ENCODE assay signal across 9 cellular contexts in the genomic region with DNA sequence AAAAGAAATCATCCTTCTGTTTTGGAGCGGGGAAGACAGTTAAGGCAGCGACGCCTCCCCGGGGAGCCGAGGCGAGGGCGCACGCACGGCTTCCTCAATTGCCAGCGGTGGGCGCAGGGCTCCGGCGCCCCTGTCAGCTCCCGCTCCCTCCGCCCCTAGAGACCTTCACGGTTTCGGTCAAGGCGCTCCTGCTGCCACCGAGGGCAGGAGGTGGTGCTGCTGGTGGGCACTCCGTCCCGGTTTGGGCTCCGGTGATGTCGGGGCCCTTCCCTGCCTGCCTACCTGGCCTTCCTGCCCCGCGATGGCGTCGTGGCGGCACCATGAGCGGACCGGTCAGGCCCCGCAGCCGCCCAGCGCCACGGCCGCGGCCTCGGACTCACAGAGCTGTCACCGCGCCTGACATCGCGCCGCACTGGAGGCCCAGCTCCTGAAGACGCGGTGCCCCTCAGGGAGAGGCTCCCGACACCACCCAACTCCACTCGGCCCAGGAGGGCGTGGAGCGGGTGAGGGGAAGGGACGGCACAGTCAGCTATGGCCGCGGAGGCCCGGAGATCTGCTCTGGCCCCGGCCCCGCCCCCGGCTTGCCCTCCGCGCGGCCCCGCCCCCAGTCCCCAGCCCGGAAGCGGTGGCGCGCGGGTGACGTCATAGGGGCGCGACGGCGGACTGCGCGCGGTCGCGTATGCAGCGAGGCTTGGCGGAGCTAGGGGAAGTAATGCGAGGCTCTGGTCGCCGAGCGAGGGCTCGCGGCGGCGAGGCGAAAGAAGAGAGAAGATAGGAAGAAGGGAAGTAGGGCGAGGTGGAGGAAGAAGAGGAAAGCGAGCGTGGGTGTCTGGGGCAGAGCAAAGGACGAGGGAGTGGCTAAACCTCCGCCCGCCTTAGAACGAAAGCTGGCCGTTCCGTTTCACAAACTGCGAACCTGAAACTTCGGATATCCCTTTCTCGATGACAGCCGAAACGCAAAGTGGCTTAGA. TPM values are rescaled to one million over a fixed set of nuclear protein-coding genes. Genes with fewer than 3 reads are reported as not detected.
DNase-seq lines count a peak whose midpoint lies in the region; ATAC-seq, FAIRE-seq and TF ChIP-seq lines count a peak whose summit lies in the region.
"Had no signal": no experiment of that assay in that cellular context is flagged by ENCODE, and none has a peak within 500 bp of the region (broad histone marks: within the 10 kb centered on the region; RNA-seq: fewer than 3 reads in every experiment).

Gene SLC35F5, minus strand, starts transcription at position 555 of the 971 bp plus-strand sequence. Its CDS starts 233 bp downstream, at position 322.

- H3K79me2 ChIP-seq in keratinocyte (ENCODE audit: control insufficient read depth, insufficient read depth, low read length), result peaks cover 27% of the 10 kb centered on the region

- H3K4me2 ChIP-seq in keratinocyte (ENCODE audit: control insufficient read depth, extremely low read depth, insufficient read depth, low read depth, low read length), result peak within 1 kb of the TSS; percentile 95

- H3K4me3 Mint-ChIP-seq in central memory CD8-positive, alpha-beta T cell, result peak within 1 kb of the TSS; percentile 88

- peak within 1 kb of the TSS; percentile 98 for H3K27ac Mint-ChIP-seq in central memory CD8-positive, alpha-beta T cell (ENCODE audit: low read depth)

- no peaks in the 10 kb centered on the region for H3K27me3 Mint-ChIP-seq in central memory CD8-positive, alpha-beta T cell

- peak in 1 of 3 experiments; percentile 6 for TF ChIP-seq CTCF in keratinocyte (optimal IDR thresholded peaks at IDR 0.05 in 1 of 3, IDR thresholded peaks at IDR 0.05 in 1 of 3, conservative IDR thresholded peaks at IDR 0.05 in 1 of 3; ENCODE audit: extremely low read depth in 1 of 3, insufficient read depth in 2 of 3, low read length in 3 of 3)

- H3K9ac ChIP-seq in keratinocyte (ENCODE audit: control insufficient read depth, extremely low read depth, insufficient read depth, low read length), result peak within 1 kb of the TSS; percentile 97

- DNase-seq in AG20443 (ENCODE audit: low spot score) (peak; percentile 96), NCI-H446 treated with DMSO at 0.1 percent for 48 hours (lab: John Stamatoyannopoulos, UW) (peak; percentile 77), keratinocyte (ENCODE audit: low read depth, low spot score) (peak; percentile 32)
- peak; percentile 89 to 96 for DNase-seq in central memory CD8-positive, alpha-beta T cell (ENCODE audit: low spot score in 2 of 2)
- peak; percentile 84 to 93 (median 86) for DNase-seq in stimulated activated CD4-positive, alpha-beta T cell treated with anti-CD3 and anti-CD28 coated beads, Interleukin-12 subunit alpha, Interleukin-12 subunit beta, amount 100 ng/mL, for 48 hours (ENCODE audit: low read depth in 2 of 3, low spot score in 1 of 3)

- H3K27me3 ChIP-seq in keratinocyte (ENCODE audit: control insufficient read depth, extremely low read depth, insufficient read depth, low read length), result no peaks in the 10 kb centered on the region

- peaks cover 16% of the 10 kb centered on the region for H3K4me1 Mint-ChIP-seq in central memory CD8-positive, alpha-beta T cell

- peaks cover 0 to under 1% of the 10 kb centered on the region in 2 experiments for H3K36me3 ChIP-seq in keratinocyte (ENCODE audit: control insufficient read depth in 2 of 2, extremely low read depth in 1 of 2, insufficient read depth in 2 of 2, low read length in 2 of 2)

- peak within 1 kb of the TSS; percentile 66 to 97 (median 95) for H3K4me3 ChIP-seq in keratinocyte (ENCODE audit: control insufficient read depth in 2 of 3, extremely low read depth in 1 of 3, insufficient read depth in 2 of 3, low read depth in 1 of 3, low read length in 3 of 3)

- ATAC-seq in HG03378 (IDR thresholded peaks at IDR 0.05; ENCODE audit: unreplicated experiment), result peak; percentile 81
- ATAC-seq in activated CD4-positive, CD25-positive, alpha-beta regulatory T cell treated with anti-CD3 and anti-CD28 coated beads, Interleukin-2, amount 50 U/mL, for 24 hours, result peak; percentile 89
- peak; percentile 89 for ATAC-seq in central memory CD8-positive, alpha-beta T cell (replicated peaks; ENCODE audit: extremely low read depth, poor library complexity, severe bottlenecking)

- peaks cover 9% of the 10 kb centered on the region for H3K4me1 ChIP-seq in keratinocyte (ENCODE audit: control insufficient read depth, extremely low read depth, insufficient read depth, low read length)

- peak within 1 kb of the TSS; percentile 97 for H3K27ac ChIP-seq in keratinocyte (ENCODE audit: control insufficient read depth, insufficient read depth, low read length)

- no peaks in the 10 kb centered on the region for H4K20me1 ChIP-seq in keratinocyte (ENCODE audit: control insufficient read depth, extremely low read depth, insufficient read depth, low read length)

- H3K9me1 ChIP-seq in keratinocyte (ENCODE audit: control insufficient read depth, extremely low read depth, insufficient read depth, low read length), result no peaks in the 10 kb centered on the region

- H2AFZ ChIP-seq in keratinocyte (ENCODE audit: control insufficient read depth, low read length), result peak within 1 kb of the TSS; percentile 99

- no peak for FAIRE-seq in keratinocyte (lab: Jason Lieb, UNC)
- FAIRE-seq: TTC549 had no signal

- H3K9me3 ChIP-seq in keratinocyte (ENCODE audit: control insufficient read depth, low read depth, low read length), result no peaks in the 10 kb centered on the region

- no peaks in the 10 kb centered on the region for H3K9me3 Mint-ChIP-seq in central memory CD8-positive, alpha-beta T cell

- peaks cover 24% of the 10 kb centered on the region for H3K36me3 Mint-ChIP-seq in central memory CD8-positive, alpha-beta T cell (ENCODE audit: insufficient read depth)

- dilution Hi-C loops in keratinocyte (cut with MboI; ENCODE audit: extremely low pct_ligation_motif_present, low sequenced_read_pairs), result no loop called here

- peak; percentile 75 for TF ChIP-seq POLR2A in GM19099 (IDR thresholded peaks at IDR 0.05; ENCODE audit: extremely low read depth, insufficient read length, low read depth)

RNA-seq across cellular contexts. Expression of gene SLC35F5, which starts in this region (rescaled TPM):
- polyA plus RNA-seq in keratinocyte, result 40.6 to 86.5 TPM (median 72.4 TPM) in 3 replicates
- polyA plus RNA-seq in keratinocyte (2011; ENCODE audit: low read depth), result 26.9 TPM
- 26.5 and 77.0 TPM in 2 replicates for polyA plus RNA-seq in keratinocyte (2011; cell fraction: cytosol; rRNA removed)
- polyA plus RNA-seq in keratinocyte (2011; cell fraction: nucleus; rRNA removed), result 80.9 and 92.3 TPM in 2 replicates
- polyA plus RNA-seq in keratinocyte (2012; ENCODE audit: low replicate concordance), result 32.3 and 53.1 TPM in 2 replicates
- 31.5 to 85.9 TPM (median 63.1 TPM) in 3 replicates for polyA minus RNA-seq in keratinocyte
- 53.1 TPM for polyA minus RNA-seq in keratinocyte (2011; cell fraction: cytosol; rRNA and poly(A)+ RNA removed)
- polyA minus RNA-seq in keratinocyte (2011; cell fraction: nucleus; rRNA and poly(A)+ RNA removed), result 111 and 183 TPM in 2 replicates

Comparison
In these comparisons a context has a peak if more than half of its experiments do, and no peak if none do; other contexts are left out.
1. Peak in every context shown above with its lines: DNase-seq, ATAC-seq, H3K4me3 ChIP-seq and H3K27ac ChIP-seq.
2. DNase-seq: peak in every context shown above with its lines; median percentile 96 in AG20443; 92 in central memory CD8-positive, alpha-beta T cell; 86 in stimulated activated CD4-positive, alpha-beta T cell treated with anti-CD3 and anti-CD28 coated beads, Interleukin-12 subunit alpha, Interleukin-12 subunit beta, amount 100 ng/mL, for 48 hours; 77 in NCI-H446 treated with DMSO at 0.1 percent for 48 hours; 32 in keratinocyte.